In genomic region chr15:39495871-39496459, GRCh38 we compare ENCODE assay signal across 18 cellular contexts.
DNase-seq lines count a peak whose midpoint lies in the region; ATAC-seq and TF ChIP-seq lines count a peak whose summit lies in the region.
"Had no signal": no experiment of that assay in that cellular context is flagged by ENCODE, and none has a peak within 500 bp of the region (broad histone marks: within the 10 kb centered on the region; RNA-seq: fewer than 3 reads in every experiment).

No MANE protein-coding gene starts in this region.

- H3K27me3 Mint-ChIP-seq in natural killer cell (ENCODE audit: low read depth in 2 of 2), result peaks cover 53 to 77% of the 10 kb centered on the region in 2 donors
- H3K27me3 Mint-ChIP-seq in natural killer cell treated with Interleukin-12 subunit alpha and Interleukin-12 subunit beta and Interleukin-15 and Interleukin-18, amount 100 ng/mL, for 72 hours, result peaks cover 36 to 73% of the 10 kb centered on the region in 2 donors

- H3K27me3 ChIP-seq in muscle layer of duodenum (ENCODE audit: low read depth, low read length) (no peaks in the 10 kb centered on the region), uterus (no peaks in the 10 kb centered on the region)

- DNase-seq in natural killer cell (no peak), choroid plexus epithelial cell (ENCODE audit: low read depth) (peak; percentile 77), uterus (no peak), NCI-H2227 treated with DMSO at 0.1 percent for 48 hours (lab: John Stamatoyannopoulos, UW) (no peak), NCI-H748 (lab: John Stamatoyannopoulos, UW; ENCODE audit: unreplicated experiment) (no peak)
- no peak for DNase-seq in natural killer cell treated with Interleukin-12 subunit alpha and Interleukin-12 subunit beta and Interleukin-15 and Interleukin-18, amount 100 ng/mL, for 72 hours (ENCODE audit: low spot score)
- no peak for DNase-seq in central memory CD4-positive, alpha-beta T cell
- DNase-seq: activated CD4-positive, alpha-beta memory T cell treated with anti-CD3 and anti-CD28 coated beads, Interleukin-2, amount 10 ng/mL, durations not matched to agents 7 days and 5 days; activated T-cell treated with anti-CD3 and anti-CD28 coated beads, Interleukin-2, amount 50 U/mL, for 72 hours; CD4-positive, alpha-beta memory T cell; mesendoderm; NCI-H82; small intestine had no signal

- no peak for TF ChIP-seq POLR2A in uterus (IDR thresholded peaks at IDR 0.05)

- peaks cover 0 to 8% of the 10 kb centered on the region in 2 donors for H3K4me1 ChIP-seq in muscle layer of duodenum (ENCODE audit: control insufficient read depth in 1 of 2, insufficient read depth in 2 of 2, low read length in 2 of 2)
- peaks cover 11 to 15% of the 10 kb centered on the region in 2 donors for H3K4me1 ChIP-seq in uterus

- H3K27ac Mint-ChIP-seq in natural killer cell, result no peak overlapping the region
- peak overlapping the region in 1 of 2 donors; percentile 9 for H3K27ac Mint-ChIP-seq in natural killer cell treated with Interleukin-12 subunit alpha and Interleukin-12 subunit beta and Interleukin-15 and Interleukin-18, amount 100 ng/mL, for 72 hours
- H3K27ac Mint-ChIP-seq: activated CD4-positive, alpha-beta memory T cell treated with anti-CD3 and anti-CD28 coated beads, Interleukin-2, amount 10 ng/mL, durations not matched to agents 7 days and 5 days; activated naive CD8-positive, alpha-beta T cell; activated T-cell treated with anti-CD3 and anti-CD28 coated beads, Interleukin-2, amount 50 U/mL, for 72 hours; CD4-positive, alpha-beta memory T cell had no signal

- H3K4me1 Mint-ChIP-seq in natural killer cell, result peaks cover 48% of the 10 kb centered on the region in 2 donors
- peaks cover 33 to 45% of the 10 kb centered on the region in 2 donors for H3K4me1 Mint-ChIP-seq in natural killer cell treated with Interleukin-12 subunit alpha and Interleukin-12 subunit beta and Interleukin-15 and Interleukin-18, amount 100 ng/mL, for 72 hours (ENCODE audit: low read depth in 2 of 2)
- H3K4me1 Mint-ChIP-seq: CD4-positive, alpha-beta memory T cell had no signal

- H3K4me3 ChIP-seq in choroid plexus epithelial cell (ENCODE audit: low read depth, low read length) (no peak overlapping the region), muscle layer of duodenum (ENCODE audit: low read depth in 1 of 2, low read length in 2 of 2) (no peak overlapping the region), uterus (no peak overlapping the region)

- no peaks in the 10 kb centered on the region for H3K36me3 ChIP-seq in muscle layer of duodenum (ENCODE audit: control insufficient read depth in 1 of 2, insufficient read depth in 2 of 2, low read length in 2 of 2)
- no peaks in the 10 kb centered on the region for H3K36me3 ChIP-seq in uterus
- H3K36me3 ChIP-seq: neutrophil had no signal

- H3K27ac ChIP-seq in muscle layer of duodenum (ENCODE audit: low read length), result peak overlapping the region; percentile 0
- peak overlapping the region; percentile 77 to 84 for H3K27ac ChIP-seq in uterus
- H3K27ac ChIP-seq: neutrophil had no signal

- no peaks in the 10 kb centered on the region for H3K9me3 Mint-ChIP-seq in natural killer cell
- no peaks in the 10 kb centered on the region for H3K9me3 Mint-ChIP-seq in natural killer cell treated with Interleukin-12 subunit alpha and Interleukin-12 subunit beta and Interleukin-15 and Interleukin-18, amount 100 ng/mL, for 72 hours
- H3K9me3 Mint-ChIP-seq: activated CD4-positive, alpha-beta memory T cell treated with anti-CD3 and anti-CD28 coated beads, Interleukin-2, amount 10 ng/mL, durations not matched to agents 7 days and 5 days; activated T-cell treated with anti-CD3 and anti-CD28 coated beads, Interleukin-2, amount 50 U/mL, for 72 hours; CD4-positive, alpha-beta memory T cell; central memory CD8-positive, alpha-beta T cell had no signal

- ATAC-seq in natural killer cell, result no peak
- ATAC-seq in natural killer cell treated with Interleukin-12 subunit alpha and Interleukin-12 subunit beta and Interleukin-15 and Interleukin-18, amount 100 ng/mL, for 72 hours, result no peak
- ATAC-seq: activated T-cell treated with anti-CD3 and anti-CD28 coated beads, Interleukin-2, amount 50 U/mL, for 72 hours; HepG2 had no signal

- no peak for TF ChIP-seq CTCF in natural killer cell (IDR thresholded peaks at IDR 0.05)
- no peak for TF ChIP-seq CTCF in choroid plexus epithelial cell (conservative IDR thresholded peaks at IDR 0.05; ENCODE audit: low read depth, low read length)
- TF ChIP-seq CTCF in uterus (IDR thresholded peaks at IDR 0.05), result no peak

- intact Hi-C loops in natural killer cell (cut with micrococcal nuclease), result no loop called here
- intact Hi-C loops in uterus (cut with DNase I; ENCODE audit: low total_unique reads), result no loop called here

- H3K9me3 ChIP-seq in muscle layer of duodenum (ENCODE audit: control insufficient read depth in 1 of 2, low read length in 2 of 2) (no peaks in the 10 kb centered on the region), uterus (no peaks in the 10 kb centered on the region)
- H3K9me3 ChIP-seq: neutrophil had no signal

- no peaks in the 10 kb centered on the region for H3K36me3 Mint-ChIP-seq in natural killer cell
- no peaks in the 10 kb centered on the region for H3K36me3 Mint-ChIP-seq in natural killer cell treated with Interleukin-12 subunit alpha and Interleukin-12 subunit beta and Interleukin-15 and Interleukin-18, amount 100 ng/mL, for 72 hours
- H3K36me3 Mint-ChIP-seq: activated naive CD8-positive, alpha-beta T cell; CD4-positive, alpha-beta memory T cell had no signal

- peak overlapping the region; percentile 10 for H3K4me3 Mint-ChIP-seq in natural killer cell
- H3K4me3 Mint-ChIP-seq in natural killer cell treated with Interleukin-12 subunit alpha and Interleukin-12 subunit beta and Interleukin-15 and Interleukin-18, amount 100 ng/mL, for 72 hours, result no peak overlapping the region
- H3K4me3 Mint-ChIP-seq: activated CD4-positive, alpha-beta memory T cell treated with anti-CD3 and anti-CD28 coated beads, Interleukin-2, amount 10 ng/mL, durations not matched to agents 7 days and 5 days; activated naive CD8-positive, alpha-beta T cell; activated T-cell treated with anti-CD3 and anti-CD28 coated beads, Interleukin-2, amount 50 U/mL, for 72 hours; CD4-positive, alpha-beta memory T cell; central memory CD8-positive, alpha-beta T cell had no signal
